1 cellular context compared by ENCODE assay signal in the genomic region with DNA sequence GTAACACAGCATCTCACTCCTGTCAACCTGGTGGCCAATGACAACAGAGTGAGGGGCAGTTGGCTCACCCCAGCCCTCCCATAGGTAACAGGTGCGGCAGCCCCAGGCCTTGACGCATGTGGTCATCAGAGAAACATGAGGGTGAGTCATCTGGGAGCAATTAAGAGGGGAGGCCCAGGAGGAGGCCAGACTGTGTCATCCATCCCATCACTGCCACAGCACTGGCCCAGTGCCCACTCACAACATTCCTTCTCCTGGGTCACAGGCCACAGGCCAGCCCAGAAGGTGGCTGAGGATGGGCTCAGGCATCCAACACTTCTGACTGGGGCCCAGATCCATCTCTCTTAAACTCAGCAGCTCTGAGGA.
TF ChIP-seq lines count a peak whose summit lies in the region.

No MANE protein-coding gene starts in this region.

TF ChIP-seq in HEK293, 187 proteins besides CTCF, POLR2A, EP300 and RAD21 (continued from another document and continues in another):
- TF ChIP-seq, protein P1, sequence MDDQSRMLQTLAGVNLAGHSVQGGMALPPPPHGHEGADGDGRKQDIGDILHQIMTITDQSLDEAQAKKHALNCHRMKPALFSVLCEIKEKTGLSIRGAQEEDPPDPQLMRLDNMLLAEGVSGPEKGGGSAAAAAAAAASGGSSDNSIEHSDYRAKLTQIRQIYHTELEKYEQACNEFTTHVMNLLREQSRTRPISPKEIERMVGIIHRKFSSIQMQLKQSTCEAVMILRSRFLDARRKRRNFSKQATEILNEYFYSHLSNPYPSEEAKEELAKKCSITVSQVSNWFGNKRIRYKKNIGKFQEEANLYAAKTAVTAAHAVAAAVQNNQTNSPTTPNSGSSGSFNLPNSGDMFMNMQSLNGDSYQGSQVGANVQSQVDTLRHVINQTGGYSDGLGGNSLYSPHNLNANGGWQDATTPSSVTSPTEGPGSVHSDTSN (CRISPR knock-in tag; IDR thresholded peaks at IDR 0.05): no peak
- no peak for TF ChIP-seq ZNF157 (tag by site-specific recombination; IDR thresholded peaks at IDR 0.05)
- TF ChIP-seq, protein P2, sequence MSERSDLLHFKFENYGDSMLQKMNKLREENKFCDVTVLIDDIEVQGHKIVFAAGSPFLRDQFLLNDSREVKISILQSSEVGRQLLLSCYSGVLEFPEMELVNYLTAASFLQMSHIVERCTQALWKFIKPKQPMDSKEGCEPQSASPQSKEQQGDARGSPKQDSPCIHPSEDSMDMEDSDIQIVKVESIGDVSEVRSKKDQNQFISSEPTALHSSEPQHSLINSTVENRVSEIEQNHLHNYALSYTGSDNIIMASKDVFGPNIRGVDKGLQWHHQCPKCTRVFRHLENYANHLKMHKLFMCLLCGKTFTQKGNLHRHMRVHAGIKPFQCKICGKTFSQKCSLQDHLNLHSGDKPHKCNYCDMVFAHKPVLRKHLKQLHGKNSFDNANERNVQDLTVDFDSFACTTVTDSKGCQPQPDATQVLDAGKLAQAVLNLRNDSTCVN (tag by site-specific recombination; optimal IDR thresholded peaks at IDR 0.05): no peak
- TF ChIP-seq ZNF660 (tag by site-specific recombination; IDR thresholded peaks at IDR 0.05): peak; percentile 68; the same call in 1 of the 2 replicates
- TF ChIP-seq ZBTB21 (tag by site-specific recombination; IDR thresholded peaks at IDR 0.05): peak; percentile 74
- TF ChIP-seq ZNF138 (tag by site-specific recombination; IDR thresholded peaks at IDR 0.05; ENCODE audit: borderline replicate concordance): no peak
- TF ChIP-seq, protein P3, sequence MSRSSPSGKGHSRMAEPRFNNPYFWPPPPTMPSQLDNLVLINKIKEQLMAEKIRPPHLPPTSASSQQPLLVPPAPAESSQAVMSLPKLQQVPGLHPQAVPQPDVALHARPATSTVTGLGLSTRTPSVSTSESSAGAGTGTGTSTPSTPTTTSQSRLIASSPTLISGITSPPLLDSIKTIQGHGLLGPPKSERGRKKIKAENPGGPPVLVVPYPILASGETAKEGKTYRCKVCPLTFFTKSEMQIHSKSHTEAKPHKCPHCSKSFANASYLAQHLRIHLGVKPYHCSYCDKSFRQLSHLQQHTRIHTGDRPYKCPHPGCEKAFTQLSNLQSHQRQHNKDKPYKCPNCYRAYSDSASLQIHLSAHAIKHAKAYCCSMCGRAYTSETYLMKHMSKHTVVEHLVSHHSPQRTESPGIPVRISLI (tag by site-specific recombination; IDR thresholded peaks at IDR 0.05): no peak
- 0 out of 2 replicates have a peak, but pooled peaks have one; percentile 13 for TF ChIP-seq ZNF335 (tag by site-specific recombination; conservative IDR thresholded peaks at IDR 0.05)
- no peak for TF ChIP-seq ZNF211 (tag by site-specific recombination; IDR thresholded peaks at IDR 0.05; ENCODE audit: low read depth)
- TF ChIP-seq, protein P4, sequence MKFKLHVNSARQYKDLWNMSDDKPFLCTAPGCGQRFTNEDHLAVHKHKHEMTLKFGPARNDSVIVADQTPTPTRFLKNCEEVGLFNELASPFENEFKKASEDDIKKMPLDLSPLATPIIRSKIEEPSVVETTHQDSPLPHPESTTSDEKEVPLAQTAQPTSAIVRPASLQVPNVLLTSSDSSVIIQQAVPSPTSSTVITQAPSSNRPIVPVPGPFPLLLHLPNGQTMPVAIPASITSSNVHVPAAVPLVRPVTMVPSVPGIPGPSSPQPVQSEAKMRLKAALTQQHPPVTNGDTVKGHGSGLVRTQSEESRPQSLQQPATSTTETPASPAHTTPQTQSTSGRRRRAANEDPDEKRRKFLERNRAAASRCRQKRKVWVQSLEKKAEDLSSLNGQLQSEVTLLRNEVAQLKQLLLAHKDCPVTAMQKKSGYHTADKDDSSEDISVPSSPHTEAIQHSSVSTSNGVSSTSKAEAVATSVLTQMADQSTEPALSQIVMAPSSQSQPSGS (tag by site-specific recombination; IDR thresholded peaks at IDR 0.05; ENCODE audit: low read depth): no peak
- TF ChIP-seq ZNF221 (tag by site-specific recombination; IDR thresholded peaks at IDR 0.05; ENCODE audit: borderline replicate concordance): no peak
- TF ChIP-seq ZNF311 (tag by site-specific recombination; IDR thresholded peaks at IDR 0.05; ENCODE audit: borderline replicate concordance): no peak
- no peak for TF ChIP-seq SETDB1 (IDR thresholded peaks at IDR 0.05; ENCODE audit: insufficient read length, low read length)
- TF ChIP-seq BCL11B (tag by site-specific recombination; IDR thresholded peaks at IDR 0.05; ENCODE audit: low read depth): no peak
- peak; percentile 97 for TF ChIP-seq SCRT2 (tag by site-specific recombination; IDR thresholded peaks at IDR 0.05)
- no peak for TF ChIP-seq ZNF776 (tag by site-specific recombination; IDR thresholded peaks at IDR 0.05; ENCODE audit: borderline replicate concordance)
- TF ChIP-seq ZNF654 (tag by site-specific recombination; IDR thresholded peaks at IDR 0.05; ENCODE audit: low read depth): no peak
- no peak for TF ChIP-seq GLI4 (tag by site-specific recombination; IDR thresholded peaks at IDR 0.05)
- TF ChIP-seq ZNF521 (tag by site-specific recombination; IDR thresholded peaks at IDR 0.05): no peak
- TF ChIP-seq, protein P5, sequence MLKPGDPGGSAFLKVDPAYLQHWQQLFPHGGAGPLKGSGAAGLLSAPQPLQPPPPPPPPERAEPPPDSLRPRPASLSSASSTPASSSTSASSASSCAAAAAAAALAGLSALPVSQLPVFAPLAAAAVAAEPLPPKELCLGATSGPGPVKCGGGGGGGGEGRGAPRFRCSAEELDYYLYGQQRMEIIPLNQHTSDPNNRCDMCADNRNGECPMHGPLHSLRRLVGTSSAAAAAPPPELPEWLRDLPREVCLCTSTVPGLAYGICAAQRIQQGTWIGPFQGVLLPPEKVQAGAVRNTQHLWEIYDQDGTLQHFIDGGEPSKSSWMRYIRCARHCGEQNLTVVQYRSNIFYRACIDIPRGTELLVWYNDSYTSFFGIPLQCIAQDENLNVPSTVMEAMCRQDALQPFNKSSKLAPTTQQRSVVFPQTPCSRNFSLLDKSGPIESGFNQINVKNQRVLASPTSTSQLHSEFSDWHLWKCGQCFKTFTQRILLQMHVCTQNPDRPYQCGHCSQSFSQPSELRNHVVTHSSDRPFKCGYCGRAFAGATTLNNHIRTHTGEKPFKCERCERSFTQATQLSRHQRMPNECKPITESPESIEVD (tag by site-specific recombination; IDR thresholded peaks at IDR 0.05): no peak
- TF ChIP-seq ZNF423 (tag by site-specific recombination; IDR thresholded peaks at IDR 0.05): no peak
- TF ChIP-seq ZFP37 (tag by site-specific recombination; IDR thresholded peaks at IDR 0.05): 0 out of 2 replicates have a peak, but pooled peaks have one; percentile 61
- TF ChIP-seq GFI1B (tag by site-specific recombination; IDR thresholded peaks at IDR 0.05): no peak
- no peak for TF ChIP-seq ZNF623 (tag by site-specific recombination; IDR thresholded peaks at IDR 0.05)
- no peak; the same call in 1 of the 2 replicates for TF ChIP-seq KLF8 (tag by site-specific recombination; IDR thresholded peaks at IDR 0.05)
- TF ChIP-seq ZNF155 (tag by site-specific recombination; IDR thresholded peaks at IDR 0.05): no peak
- TF ChIP-seq ZNF514 (tag by site-specific recombination; IDR thresholded peaks at IDR 0.05): no peak
- no peak for TF ChIP-seq KLF9 (tag by site-specific recombination; IDR thresholded peaks at IDR 0.05; ENCODE audit: low read depth)
- TF ChIP-seq YY1 (tag by site-specific recombination; IDR thresholded peaks at IDR 0.05): no peak
- no peak for TF ChIP-seq ZNF571 (tag by site-specific recombination; IDR thresholded peaks at IDR 0.05)
- TF ChIP-seq, protein P6, sequence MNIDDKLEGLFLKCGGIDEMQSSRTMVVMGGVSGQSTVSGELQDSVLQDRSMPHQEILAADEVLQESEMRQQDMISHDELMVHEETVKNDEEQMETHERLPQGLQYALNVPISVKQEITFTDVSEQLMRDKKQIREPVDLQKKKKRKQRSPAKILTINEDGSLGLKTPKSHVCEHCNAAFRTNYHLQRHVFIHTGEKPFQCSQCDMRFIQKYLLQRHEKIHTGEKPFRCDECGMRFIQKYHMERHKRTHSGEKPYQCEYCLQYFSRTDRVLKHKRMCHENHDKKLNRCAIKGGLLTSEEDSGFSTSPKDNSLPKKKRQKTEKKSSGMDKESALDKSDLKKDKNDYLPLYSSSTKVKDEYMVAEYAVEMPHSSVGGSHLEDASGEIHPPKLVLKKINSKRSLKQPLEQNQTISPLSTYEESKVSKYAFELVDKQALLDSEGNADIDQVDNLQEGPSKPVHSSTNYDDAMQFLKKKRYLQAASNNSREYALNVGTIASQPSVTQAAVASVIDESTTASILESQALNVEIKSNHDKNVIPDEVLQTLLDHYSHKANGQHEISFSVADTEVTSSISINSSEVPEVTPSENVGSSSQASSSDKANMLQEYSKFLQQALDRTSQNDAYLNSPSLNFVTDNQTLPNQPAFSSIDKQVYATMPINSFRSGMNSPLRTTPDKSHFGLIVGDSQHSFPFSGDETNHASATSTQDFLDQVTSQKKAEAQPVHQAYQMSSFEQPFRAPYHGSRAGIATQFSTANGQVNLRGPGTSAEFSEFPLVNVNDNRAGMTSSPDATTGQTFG (tag by site-specific recombination; IDR thresholded peaks at IDR 0.05; ENCODE audit: borderline replicate concordance): no peak
- TF ChIP-seq, protein P7, sequence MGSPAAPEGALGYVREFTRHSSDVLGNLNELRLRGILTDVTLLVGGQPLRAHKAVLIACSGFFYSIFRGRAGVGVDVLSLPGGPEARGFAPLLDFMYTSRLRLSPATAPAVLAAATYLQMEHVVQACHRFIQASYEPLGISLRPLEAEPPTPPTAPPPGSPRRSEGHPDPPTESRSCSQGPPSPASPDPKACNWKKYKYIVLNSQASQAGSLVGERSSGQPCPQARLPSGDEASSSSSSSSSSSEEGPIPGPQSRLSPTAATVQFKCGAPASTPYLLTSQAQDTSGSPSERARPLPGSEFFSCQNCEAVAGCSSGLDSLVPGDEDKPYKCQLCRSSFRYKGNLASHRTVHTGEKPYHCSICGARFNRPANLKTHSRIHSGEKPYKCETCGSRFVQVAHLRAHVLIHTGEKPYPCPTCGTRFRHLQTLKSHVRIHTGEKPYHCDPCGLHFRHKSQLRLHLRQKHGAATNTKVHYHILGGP (tag by site-specific recombination; IDR thresholded peaks at IDR 0.05): no peak
- TF ChIP-seq ZNF223 (tag by site-specific recombination; IDR thresholded peaks at IDR 0.05): no peak
- TF ChIP-seq ZNF792 (tag by site-specific recombination; IDR thresholded peaks at IDR 0.05): no peak
- 0 out of 2 replicates have a peak, but pooled peaks have one; percentile 35 for TF ChIP-seq ZNF843 (tag by site-specific recombination; IDR thresholded peaks at IDR 0.05)
- TF ChIP-seq ZNF510 (tag by site-specific recombination; IDR thresholded peaks at IDR 0.05; ENCODE audit: insufficient replicate concordance): no peak
- peak; percentile 55; the same call in 1 of the 2 replicates for TF ChIP-seq ZFP69B (tag by site-specific recombination; IDR thresholded peaks at IDR 0.05)
- TF ChIP-seq, protein P8, sequence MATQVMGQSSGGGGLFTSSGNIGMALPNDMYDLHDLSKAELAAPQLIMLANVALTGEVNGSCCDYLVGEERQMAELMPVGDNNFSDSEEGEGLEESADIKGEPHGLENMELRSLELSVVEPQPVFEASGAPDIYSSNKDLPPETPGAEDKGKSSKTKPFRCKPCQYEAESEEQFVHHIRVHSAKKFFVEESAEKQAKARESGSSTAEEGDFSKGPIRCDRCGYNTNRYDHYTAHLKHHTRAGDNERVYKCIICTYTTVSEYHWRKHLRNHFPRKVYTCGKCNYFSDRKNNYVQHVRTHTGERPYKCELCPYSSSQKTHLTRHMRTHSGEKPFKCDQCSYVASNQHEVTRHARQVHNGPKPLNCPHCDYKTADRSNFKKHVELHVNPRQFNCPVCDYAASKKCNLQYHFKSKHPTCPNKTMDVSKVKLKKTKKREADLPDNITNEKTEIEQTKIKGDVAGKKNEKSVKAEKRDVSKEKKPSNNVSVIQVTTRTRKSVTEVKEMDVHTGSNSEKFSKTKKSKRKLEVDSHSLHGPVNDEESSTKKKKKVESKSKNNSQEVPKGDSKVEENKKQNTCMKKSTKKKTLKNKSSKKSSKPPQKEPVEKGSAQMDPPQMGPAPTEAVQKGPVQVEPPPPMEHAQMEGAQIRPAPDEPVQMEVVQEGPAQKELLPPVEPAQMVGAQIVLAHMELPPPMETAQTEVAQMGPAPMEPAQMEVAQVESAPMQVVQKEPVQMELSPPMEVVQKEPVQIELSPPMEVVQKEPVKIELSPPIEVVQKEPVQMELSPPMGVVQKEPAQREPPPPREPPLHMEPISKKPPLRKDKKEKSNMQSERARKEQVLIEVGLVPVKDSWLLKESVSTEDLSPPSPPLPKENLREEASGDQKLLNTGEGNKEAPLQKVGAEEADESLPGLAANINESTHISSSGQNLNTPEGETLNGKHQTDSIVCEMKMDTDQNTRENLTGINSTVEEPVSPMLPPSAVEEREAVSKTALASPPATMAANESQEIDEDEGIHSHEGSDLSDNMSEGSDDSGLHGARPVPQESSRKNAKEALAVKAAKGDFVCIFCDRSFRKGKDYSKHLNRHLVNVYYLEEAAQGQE (tag by site-specific recombination; IDR thresholded peaks at IDR 0.05): no peak
- TF ChIP-seq ZNF544 (tag by site-specific recombination; IDR thresholded peaks at IDR 0.05): no peak
- no peak for TF ChIP-seq ZNF785 (tag by site-specific recombination; IDR thresholded peaks at IDR 0.05)
- TF ChIP-seq, protein P9, sequence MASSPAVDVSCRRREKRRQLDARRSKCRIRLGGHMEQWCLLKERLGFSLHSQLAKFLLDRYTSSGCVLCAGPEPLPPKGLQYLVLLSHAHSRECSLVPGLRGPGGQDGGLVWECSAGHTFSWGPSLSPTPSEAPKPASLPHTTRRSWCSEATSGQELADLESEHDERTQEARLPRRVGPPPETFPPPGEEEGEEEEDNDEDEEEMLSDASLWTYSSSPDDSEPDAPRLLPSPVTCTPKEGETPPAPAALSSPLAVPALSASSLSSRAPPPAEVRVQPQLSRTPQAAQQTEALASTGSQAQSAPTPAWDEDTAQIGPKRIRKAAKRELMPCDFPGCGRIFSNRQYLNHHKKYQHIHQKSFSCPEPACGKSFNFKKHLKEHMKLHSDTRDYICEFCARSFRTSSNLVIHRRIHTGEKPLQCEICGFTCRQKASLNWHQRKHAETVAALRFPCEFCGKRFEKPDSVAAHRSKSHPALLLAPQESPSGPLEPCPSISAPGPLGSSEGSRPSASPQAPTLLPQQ (tag by site-specific recombination; IDR thresholded peaks at IDR 0.05): peak; percentile 82
- TF ChIP-seq ZBTB17 (tag by site-specific recombination; IDR thresholded peaks at IDR 0.05): peak; percentile 45; the same call in 1 of the 2 replicates
- TF ChIP-seq ZBTB7A (tag by site-specific recombination; IDR thresholded peaks at IDR 0.05; ENCODE audit: low read depth): no peak
- TF ChIP-seq, protein P10, sequence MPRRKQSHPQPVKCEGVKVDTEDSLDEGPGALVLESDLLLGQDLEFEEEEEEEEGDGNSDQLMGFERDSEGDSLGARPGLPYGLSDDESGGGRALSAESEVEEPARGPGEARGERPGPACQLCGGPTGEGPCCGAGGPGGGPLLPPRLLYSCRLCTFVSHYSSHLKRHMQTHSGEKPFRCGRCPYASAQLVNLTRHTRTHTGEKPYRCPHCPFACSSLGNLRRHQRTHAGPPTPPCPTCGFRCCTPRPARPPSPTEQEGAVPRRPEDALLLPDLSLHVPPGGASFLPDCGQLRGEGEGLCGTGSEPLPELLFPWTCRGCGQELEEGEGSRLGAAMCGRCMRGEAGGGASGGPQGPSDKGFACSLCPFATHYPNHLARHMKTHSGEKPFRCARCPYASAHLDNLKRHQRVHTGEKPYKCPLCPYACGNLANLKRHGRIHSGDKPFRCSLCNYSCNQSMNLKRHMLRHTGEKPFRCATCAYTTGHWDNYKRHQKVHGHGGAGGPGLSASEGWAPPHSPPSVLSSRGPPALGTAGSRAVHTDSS (tag by site-specific recombination; IDR thresholded peaks at IDR 0.05): no peak
